8 cellular contexts compared by ENCODE assay signal in genomic region chr17:48610282-48611211, GRCh38. TPM values are rescaled to one million over a fixed set of nuclear protein-coding genes. Genes with fewer than 3 reads are reported as not detected.
DNase-seq lines count a peak whose midpoint lies in the region; ATAC-seq and TF ChIP-seq lines count a peak whose summit lies in the region.

Gene HOXB7 (minus strand): TSS chr17:48611017. CDS start chr17:48610918, 99 bp downstream.

- WGBS in body of pancreas, 2 donors: 2 to 6% methylated on average over 46 to 71 of the region's 79 CpGs

- H3K4me3 ChIP-seq in body of pancreas (peak within 1 kb of the TSS in 1 of 2 donors; percentile 36), left lung (peak within 1 kb of the TSS; percentile 41 to 48)

- H3K27me3 ChIP-seq in body of pancreas: peaks cover 3 to 73% of the 10 kb centered on the region in 2 donors
- H3K27me3 ChIP-seq in left lung: peaks cover 86 to 100% of the 10 kb centered on the region in 2 donors

- no peak for TF ChIP-seq POLR2A in body of pancreas (IDR thresholded peaks at IDR 0.05)

- H3K27ac ChIP-seq in body of pancreas: peak within 1 kb of the TSS in 2 of 4 donors; percentile 7 to 28
- H3K27ac ChIP-seq in left lung: peak within 1 kb of the TSS; percentile 71 to 82

- peak; percentile 62 for DNase-seq in DMS79 treated with DMSO at 0.1 percent for 48 hours (lab: John Stamatoyannopoulos, UW)
- DNase-seq in HUDEP-2 (lab: John Stamatoyannopoulos, UW; ENCODE audit: unreplicated experiment in 76 of 76): peak in 53 of 76 experiments; percentile 4 to 72 (median 41)
- peak; percentile 46 to 57 for DNase-seq in SW 1271 (lab: John Stamatoyannopoulos, UW)
- peak in 1 of 4 donors; percentile 41 for DNase-seq in body of pancreas
- peak; percentile 72 to 83 for DNase-seq in left lung
- DNase-seq in stimulated activated CD8-positive, alpha-beta memory T cell treated with anti-CD3 and anti-CD28 coated beads, Interleukin-12 subunit alpha, Interleukin-12 subunit beta, amount 100 ng/mL, for 1 hour (ENCODE audit: low read depth): peak; percentile 57

- H3K36me3 ChIP-seq in body of pancreas (replicated peaks in 1 of 2; ENCODE audit: insufficient read depth in 1 of 2, low read depth in 2 of 2) (no peaks in the 10 kb centered on the region), left lung (no peaks in the 10 kb centered on the region)

- H3K9me3 ChIP-seq in body of pancreas: no peaks in the 10 kb centered on the region
- H3K9me3 ChIP-seq in left lung: no peaks in the 10 kb centered on the region

- intact Hi-C loops in body of pancreas (cut with DNase I) (loop anchor here (10.0 kb wide), 1 partner anchor 276 kb away; no protein-coding TSS in a partner anchor), left lung (cut with DNase I) (no loop called here)

- H3K4me1 ChIP-seq in body of pancreas (peaks cover 34% of the 10 kb centered on the region), left lung (peaks cover 0 to 49% of the 10 kb centered on the region in 2 donors)

- ATAC-seq in body of pancreas: peak; percentile 62
- peak; percentile 52 for ATAC-seq in left lung
- ATAC-seq in HG02610 (IDR thresholded peaks at IDR 0.05; ENCODE audit: unreplicated experiment): no peak
- no peak for ATAC-seq in HG02840 (IDR thresholded peaks at IDR 0.05; ENCODE audit: low FRiP score, unreplicated experiment)

- no peak for TF ChIP-seq CTCF in body of pancreas (IDR thresholded peaks at IDR 0.05)
- no peak for TF ChIP-seq CTCF in left lung (IDR thresholded peaks at IDR 0.05)

RNA-seq across cellular contexts. Expression of gene HOXB7, which starts in this region (rescaled TPM):
- total RNA-seq in body of pancreas (under 1 TPM in 1 of 2 donors, not detected in 1; 0.52 TPM), left lung (1 to 10 TPM; 2.4 to 3.0 TPM)

Comparison
In these comparisons a context has a peak if more than half of its experiments do, and no peak if none do; other contexts are left out.
1. Peak in ATAC-seq in body of pancreas; RNA of the gene not detected or under 1 TPM.